ENCODE assay signal across 8 cellular contexts in genomic region chr7:27161214-27161720, GRCh38. TPM values are rescaled to one million over a fixed set of nuclear protein-coding genes. Genes with fewer than 3 reads are reported as not detected.
DNase-seq lines count a peak whose midpoint lies in the region; ATAC-seq and TF ChIP-seq lines count a peak whose summit lies in the region.

No MANE protein-coding gene starts in this region.

- peaks cover 66% of the 10 kb centered on the region for H3K4me1 Mint-ChIP-seq in CD14-positive monocyte

- H3K36me3 ChIP-seq in breast epithelium (no peaks in the 10 kb centered on the region), mucosa of stomach (ENCODE audit: control insufficient read depth, insufficient read depth, low read length) (no peaks in the 10 kb centered on the region)

- ATAC-seq in GM21528 (IDR thresholded peaks at IDR 0.05; ENCODE audit: low FRiP score, unreplicated experiment), result no peak

- H3K4me3 Mint-ChIP-seq in CD14-positive monocyte, result peak overlapping the region; percentile 86

- no peaks in the 10 kb centered on the region for H3K4me1 ChIP-seq in breast epithelium
- peaks cover 18% of the 10 kb centered on the region for H3K4me1 ChIP-seq in mucosa of stomach (ENCODE audit: control insufficient read depth, insufficient read depth, low read length)

- peak overlapping the region; percentile 91 to 96 for H3K27ac ChIP-seq in breast epithelium

- H3K4me3 ChIP-seq in breast epithelium (peak overlapping the region; percentile 57 to 85 (median 65)), mucosa of stomach (ENCODE audit: low read length) (peak overlapping the region; percentile 50)

- peaks cover 0 to 48% (median 29%) of the 10 kb centered on the region in 7 donors for H3K9me3 Mint-ChIP-seq in CD14-positive monocyte

- H3K27me3 ChIP-seq in breast epithelium (peaks cover 3 to 32% of the 10 kb centered on the region in 2 donors), mucosa of stomach (ENCODE audit: control insufficient read depth, insufficient read depth, low read length) (peaks cover 99% of the 10 kb centered on the region)

- intact Hi-C loops in CD14-positive monocyte (cut with micrococcal nuclease), result loop anchor here (5.0 to 10.0 kb wide), 4 partner anchors 306 to 794 kb away; no protein-coding TSS in a partner anchor
- intact Hi-C loops in breast epithelium (cut with DNase I; ENCODE audit: low total_unique reads), result loop anchor here (5.0 kb wide), 1 partner anchor 794 kb away; no protein-coding TSS in a partner anchor

- TF ChIP-seq CTCF in CD14-positive monocyte (IDR thresholded peaks at IDR 0.05), result peak; percentile 72
- TF ChIP-seq CTCF in breast epithelium (IDR thresholded peaks at IDR 0.05), result no peak

- DNase-seq in CD14-positive monocyte (ENCODE audit: low spot score), result peak; percentile 84
- DNase-seq in Kasumi-1 (lab: John Stamatoyannopoulos, UW), result peak; percentile 73 to 81
- DNase-seq in breast epithelium (ENCODE audit: low spot score in 2 of 2), result peak in 1 of 2 donors; percentile 53
- DNase-seq in D341Med (ENCODE audit: low spot score), result no peak
- DNase-seq in stimulated activated CD4-positive, alpha-beta T cell treated with anti-CD3 and anti-CD28 coated beads, Interleukin-2, amount 100 ng/mL, for 24 hours, result no peak
- DNase-seq in cerebellum (ENCODE audit: low spot score), result no peak

- H3K9me3 ChIP-seq in breast epithelium (no peaks in the 10 kb centered on the region), mucosa of stomach (ENCODE audit: control insufficient read depth, low read length) (no peaks in the 10 kb centered on the region)

- peak overlapping the region in 5 of 7 donors; percentile 14 to 80 (median 30) for H3K27ac Mint-ChIP-seq in CD14-positive monocyte

- H3K36me3 Mint-ChIP-seq in CD14-positive monocyte, result peaks cover 8 to 35% of the 10 kb centered on the region in 2 donors

- H3K9ac ChIP-seq in mucosa of stomach (ENCODE audit: low read length), result peak overlapping the region; percentile 31

- no peak for TF ChIP-seq POLR2A in breast epithelium (IDR thresholded peaks at IDR 0.05)

- peaks cover 84 to 93% (median 85%) of the 10 kb centered on the region in 3 donors for H3K27me3 Mint-ChIP-seq in CD14-positive monocyte (ENCODE audit: low read depth in 3 of 3)

RNA-seq across cellular contexts. Expression of gene HOXA9, which starts 4.1 kb away (rescaled TPM):
- 1 to 10 TPM in 1 of 2 donors, under 1 TPM in 1; 0.55 to 1.9 TPM for polyA plus RNA-seq in CD14-positive monocyte
- total RNA-seq in breast epithelium (10 to 100 TPM in 1 of 3 donors, 1 to 10 TPM in 2; 7.5 to 18.4 (median 9.0) TPM), cerebellum (not detected)

RNA-seq across cellular contexts. Expression of gene HOXA7, which starts 4.8 kb away (rescaled TPM):
- not detected for polyA plus RNA-seq in CD14-positive monocyte
- total RNA-seq in breast epithelium (1 to 10 TPM; 4.6 to 8.8 (median 6.2) TPM), cerebellum (not detected)

RNA-seq across cellular contexts. Expression of gene HOXA3, which starts 8.9 kb away (rescaled TPM):
- polyA plus RNA-seq in CD14-positive monocyte, result not detected
- total RNA-seq in breast epithelium, result 1 to 10 TPM; 4.5 to 6.4 (median 4.6) TPM
- not detected for total RNA-seq in cerebellum

RNA-seq across cellular contexts. Expression of gene HOXA10, which starts 12.9 kb away (rescaled TPM):
- 1 to 10 TPM in 1 of 2 donors, under 1 TPM in 1; 0.33 to 3.2 TPM for polyA plus RNA-seq in CD14-positive monocyte
- 10 to 100 TPM in 1 of 3 donors, 1 to 10 TPM in 2; 2.3 to 21.1 (median 5.2) TPM for total RNA-seq in breast epithelium
- total RNA-seq in cerebellum, result not detected

RNA-seq across cellular contexts. Expression of gene HOXA6, which starts 13.7 kb away (rescaled TPM):
- polyA plus RNA-seq in CD14-positive monocyte, result not detected
- total RNA-seq in breast epithelium, result 10 to 100 TPM in 1 of 3 donors, 1 to 10 TPM in 2; 7.9 to 16.0 (median 9.0) TPM
- total RNA-seq in cerebellum, result not detected

Comparison
In these comparisons a context has a peak if more than half of its experiments do, and no peak if none do; other contexts are left out.
1. DNase-seq: peak in CD14-positive monocyte (single experiment) and Kasumi-1 (2 of 2); none in D341Med (single experiment), stimulated activated CD4-positive, alpha-beta T cell treated with anti-CD3 and anti-CD28 coated beads, Interleukin-2, amount 100 ng/mL, for 24 hours (0 of 2) and cerebellum (single experiment).